In genomic region chr1:24875257-24875656, GRCh38 we compare ENCODE assay signal across 24 cellular contexts. TPM values are rescaled to one million over a fixed set of nuclear protein-coding genes. Genes with fewer than 3 reads are reported as not detected.
"Had no signal": no experiment of that assay in that cellular context is flagged by ENCODE, and none has a peak within 500 bp of the region (broad histone marks: within the 10 kb centered on the region; RNA-seq: fewer than 3 reads in every experiment).

No MANE protein-coding gene starts in this region.

- H3K4me3 ChIP-seq: adrenal gland, ascending aorta, gastroesophageal sphincter, spleen, transverse colon, uterus had no signal

- H3K4me1 ChIP-seq: adrenal gland, ascending aorta, gastroesophageal sphincter, uterus had no signal

- H3K9me3 ChIP-seq: adrenal gland, ascending aorta, gastroesophageal sphincter, spleen, transverse colon, uterus had no signal

- H3K36me3 ChIP-seq: adrenal gland, ascending aorta, brain microvascular endothelial cell, gastroesophageal sphincter, spleen, transverse colon, uterus had no signal

- H3K27ac ChIP-seq: adrenal gland, ascending aorta, brain microvascular endothelial cell, gastroesophageal sphincter, spleen, transverse colon, uterus had no signal

- H3K27me3 ChIP-seq: ascending aorta, brain microvascular endothelial cell, uterus had no signal

- ATAC-seq: activated CD4-positive, alpha-beta T cell treated with anti-CD3 and anti-CD28 coated beads for 36 hours; gastroesophageal sphincter; left cardiac atrium; T-helper 17 cell had no signal

- DNase-seq: activated B cell treated with CpG ODN at 0.5 μM for 24 hours; activated CD4-positive, alpha-beta T cell treated with anti-CD3 and anti-CD28 coated beads for 36 hours; activated CD4-positive, alpha-beta T cell treated with anti-CD3 and anti-CD28 coated beads, Interleukin-2, amount 50 U/mL, for 4 hours; activated naive CD4-positive, alpha-beta T cell; activated T-cell treated with anti-CD3 and anti-CD28 coated beads, Interleukin-2, amount 50 U/mL, for 1 hour; brain microvascular endothelial cell; central memory CD4-positive, alpha-beta T cell; hypothalamus; left cardiac atrium; occipital lobe; posterior cingulate gyrus; retina; spleen; stimulated activated CD4-positive, alpha-beta T cell treated with anti-CD3 and anti-CD28 coated beads, Interleukin-4, amount 100 ng/mL, for 1 hour; stimulated activated naive CD4-positive, alpha-beta T cell treated with Interleukin-2 at 50 U/mL for 16 hours; SW 1271; T-helper 17 cell; transverse colon; uterus had no signal

RNA-seq across cellular contexts. Expression of gene RUNX3, which starts 54.8 kb away (rescaled TPM):
- total RNA-seq: dermis microvascular lymphatic vessel endothelial cell, myocyte had no signal
